In genomic region chr12:108839890-108840230, GRCh38 we compare ENCODE assay signal across 10 cellular contexts. TPM values are rescaled to one million over a fixed set of nuclear protein-coding genes. Genes with fewer than 3 reads are reported as not detected.
A peak's percentile ranks its signal among the peaks of the same experiment; 100 is the strongest.
DNase-seq lines count a peak whose midpoint lies in the region; ATAC-seq and TF ChIP-seq lines count a peak whose summit lies in the region.
"Had no signal": no experiment of that assay in that cellular context is flagged by ENCODE, and none has a peak within 500 bp of the region (broad histone marks: within the 10 kb centered on the region; RNA-seq: fewer than 3 reads in every experiment).

No MANE protein-coding gene starts in this region.

- no peaks in the 10 kb centered on the region for H3K27me3 Mint-ChIP-seq in CD4-positive, CD25-positive, alpha-beta regulatory T cell

- no peak overlapping the region for H2AFZ ChIP-seq in parathyroid adenoma

- H3K79me2 ChIP-seq in parathyroid adenoma = peaks cover 43% of the 10 kb centered on the region

- H3K27ac Mint-ChIP-seq in CD4-positive, CD25-positive, alpha-beta regulatory T cell = peak overlapping the region in 2 of 3 donors; percentile 66 to 95

- TF ChIP-seq EP300 in esophagus muscularis mucosa (IDR thresholded peaks at IDR 0.05) = no peak

- H3K27ac ChIP-seq in CD4-positive, CD25-positive, alpha-beta regulatory T cell (ENCODE audit: insufficient read depth, low read length, poor library complexity, severe bottlenecking) = no peak overlapping the region
- H3K27ac ChIP-seq in SK-N-MC (peak overlapping the region; percentile 75; the same call in 1 of the 2 replicates), esophagus muscularis mucosa (replicated peaks in 1 of 4) (peak overlapping the region; percentile 84 to 94 (median 88)), parathyroid adenoma (peak overlapping the region; percentile 82)

- TF ChIP-seq CTCF in esophagus muscularis mucosa (IDR thresholded peaks at IDR 0.05) (no peak), parathyroid adenoma (IDR thresholded peaks at IDR 0.05) (no peak)

- H3K4me1 Mint-ChIP-seq in CD4-positive, CD25-positive, alpha-beta regulatory T cell = peaks cover 12 to 57% (median 36%) of the 10 kb centered on the region in 4 donors

- no peaks in the 10 kb centered on the region for H3K9me3 Mint-ChIP-seq in CD4-positive, CD25-positive, alpha-beta regulatory T cell

- H3K4me3 ChIP-seq in CD4-positive, CD25-positive, alpha-beta regulatory T cell (ENCODE audit: low read depth, low read length) = no peak overlapping the region
- H3K4me3 ChIP-seq in SK-N-MC (no peak overlapping the region), esophagus muscularis mucosa (no peak overlapping the region), parathyroid adenoma (ENCODE audit: low read depth, low read length) (no peak overlapping the region)

- DNase-seq in CD4-positive, CD25-positive, alpha-beta regulatory T cell = no peak
- DNase-seq in SK-N-MC (ENCODE audit: low read depth, low spot score) (no peak), esophagus muscularis mucosa (ENCODE audit: extremely low spot score) (no peak), D341Med (ENCODE audit: low spot score) (no peak), Kasumi-1 (lab: John Stamatoyannopoulos, UW) (no peak), NCI-H2196 (lab: John Stamatoyannopoulos, UW; ENCODE audit: unreplicated experiment) (no peak)
- DNase-seq: DND-41, RPMI8226 had no signal

- no peak for TF ChIP-seq POLR2A in esophagus muscularis mucosa (IDR thresholded peaks at IDR 0.05; ENCODE audit: low read depth)

- intact Hi-C loops in esophagus muscularis mucosa (cut with DNase I) = no loop called here

- no peaks in the 10 kb centered on the region for H3K9me3 ChIP-seq in CD4-positive, CD25-positive, alpha-beta regulatory T cell (ENCODE audit: control insufficient read depth in 2 of 2, low read length in 2 of 2)
- no peaks in the 10 kb centered on the region for H3K9me3 ChIP-seq in SK-N-MC (ENCODE audit: low read depth, low read length)
- H3K9me3 ChIP-seq in esophagus muscularis mucosa = no peaks in the 10 kb centered on the region
- no peaks in the 10 kb centered on the region for H3K9me3 ChIP-seq in parathyroid adenoma (ENCODE audit: control insufficient read depth, low read length)

- no peaks in the 10 kb centered on the region for H3K27me3 ChIP-seq in CD4-positive, CD25-positive, alpha-beta regulatory T cell (ENCODE audit: control insufficient read depth, insufficient read depth, low read length)
- no peaks in the 10 kb centered on the region for H3K27me3 ChIP-seq in esophagus muscularis mucosa
- H3K27me3 ChIP-seq in parathyroid adenoma (ENCODE audit: control insufficient read depth, insufficient read depth, low read length) = no peaks in the 10 kb centered on the region

- WGBS in esophagus muscularis mucosa = 49% methylated on average over 10 of the region's 10 CpGs

- H3K4me3 Mint-ChIP-seq in CD4-positive, CD25-positive, alpha-beta regulatory T cell = no peak overlapping the region

- peaks cover 11% of the 10 kb centered on the region for H3K36me3 Mint-ChIP-seq in CD4-positive, CD25-positive, alpha-beta regulatory T cell

- ATAC-seq in CD4-positive, CD25-positive, alpha-beta regulatory T cell (ENCODE audit: low read depth in 2 of 2) = no peak
- no peak for ATAC-seq in GM18517 (IDR thresholded peaks at IDR 0.05; ENCODE audit: unreplicated experiment)

- peaks cover 7% of the 10 kb centered on the region for H3K36me3 ChIP-seq in CD4-positive, CD25-positive, alpha-beta regulatory T cell (ENCODE audit: control insufficient read depth, insufficient read depth, low read length)
- H3K36me3 ChIP-seq in SK-N-MC (ENCODE audit: insufficient read depth, low read length) (peaks cover 46% of the 10 kb centered on the region), esophagus muscularis mucosa (peaks cover 0 to 17% (median 8%) of the 10 kb centered on the region in 4 donors), parathyroid adenoma (ENCODE audit: control insufficient read depth, insufficient read depth, low read length) (no peaks in the 10 kb centered on the region)

- H3K4me1 ChIP-seq in CD4-positive, CD25-positive, alpha-beta regulatory T cell (ENCODE audit: control insufficient read depth, insufficient read depth, low read length, poor library complexity, severe bottlenecking) = peaks cover 29% of the 10 kb centered on the region
- H3K4me1 ChIP-seq in esophagus muscularis mucosa (peaks cover 63 to 82% (median 74%) of the 10 kb centered on the region in 4 donors), parathyroid adenoma (peaks cover 22% of the 10 kb centered on the region)

- H3K4me2 ChIP-seq in parathyroid adenoma (ENCODE audit: low read length) = no peak overlapping the region

- peak overlapping the region; percentile 1 for H3K9ac ChIP-seq in SK-N-MC (ENCODE audit: insufficient read length)
- no peak overlapping the region for H3K9ac ChIP-seq in parathyroid adenoma

RNA-seq across cellular contexts. Expression of gene SSH1, which starts 17.5 kb away (rescaled TPM):
- total RNA-seq in CD4-positive, CD25-positive, alpha-beta regulatory T cell = 32.5 TPM
- 1 to 10 TPM; 5.7 to 8.2 (median 6.9) TPM for polyA plus RNA-seq in CD4-positive, CD25-positive, alpha-beta regulatory T cell
- total RNA-seq in esophagus muscularis mucosa = 10 to 100 TPM; 14.1 to 40.9 (median 28.7) TPM

RNA-seq across cellular contexts. Expression of gene DAO, which starts 40.0 kb away (rescaled TPM):
- not detected for total RNA-seq in CD4-positive, CD25-positive, alpha-beta regulatory T cell
- polyA plus RNA-seq in CD4-positive, CD25-positive, alpha-beta regulatory T cell = not detected
- not detected for total RNA-seq in esophagus muscularis mucosa
